8 cellular contexts compared by ENCODE assay signal in the genomic region with DNA sequence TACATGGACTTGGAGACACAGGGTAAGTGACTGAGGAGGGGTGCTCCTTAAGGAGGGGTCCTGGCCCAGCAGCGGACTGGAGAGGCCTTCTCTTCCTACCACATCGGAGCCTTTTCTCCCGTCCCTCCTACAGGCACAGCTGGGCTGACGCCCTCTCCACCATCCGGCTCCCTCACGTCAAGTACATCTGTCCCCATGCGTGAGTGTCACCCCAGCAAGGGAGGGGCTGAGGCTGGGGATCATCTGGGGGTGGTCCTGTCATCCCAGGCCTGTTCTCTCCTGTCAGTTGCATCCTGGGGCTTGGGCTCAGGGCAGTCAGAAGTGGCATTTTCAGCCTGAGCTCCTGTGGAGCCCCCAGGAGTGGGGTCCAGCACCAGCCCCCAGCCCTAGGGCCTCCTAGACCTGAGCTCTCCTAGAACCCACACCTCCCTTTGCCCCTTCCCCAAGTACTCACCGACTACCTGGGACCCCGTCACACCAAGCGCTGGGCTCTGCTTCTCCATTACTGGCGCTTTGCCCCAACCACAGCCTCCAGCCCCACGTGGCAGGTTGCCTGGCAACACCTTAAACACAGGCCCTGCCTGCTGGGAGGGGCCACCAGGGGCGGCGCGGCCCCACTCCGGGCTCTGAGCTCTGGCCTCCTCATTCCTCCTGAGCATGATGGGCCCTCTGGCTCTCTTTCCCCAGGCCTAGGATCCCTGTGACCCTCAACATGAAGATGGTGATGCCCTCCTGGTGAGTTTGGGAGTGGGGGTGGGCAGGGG. TPM values are rescaled to one million over a fixed set of nuclear protein-coding genes. Genes with fewer than 3 reads are reported as not detected.
DNase-seq lines count a peak whose midpoint lies in the region; ATAC-seq lines count a peak whose summit lies in the region.

No MANE protein-coding gene starts in this region.

- CTCF ChIA-PET in activated naive CD4-positive, alpha-beta T cell treated with anti-CD3 and anti-CD28 coated beads for 36 hours (lab: Charles Lee), result interaction anchor here (1.0 kb wide), 1 partner anchor 22 kb away, joined by 3 read pairs; no protein-coding TSS in a partner anchor
- CTCF ChIA-PET in activated naive CD4-positive, alpha-beta T cell treated with anti-CD3 and anti-CD28 coated beads, Interleukin-2, amount 10 ng/mL, durations not matched to agents 7 days and 5 days (lab: Charles Lee), result interaction anchor here (1.9 kb wide), 1 partner anchor 21 kb away, joined by 5 read pairs; no protein-coding TSS in a partner anchor

- in situ Hi-C loops in ACHN (cut with HindIII; ENCODE audit: low pct_ligation_motif_present, low pct_unique_long_range_greater_than_20kb, low sequenced_read_pairs), result no loop called here

- H3K9me3 Mint-ChIP-seq in activated naive CD4-positive, alpha-beta T cell treated with anti-CD3 and anti-CD28 coated beads for 36 hours, result no peaks in the 10 kb centered on the region
- H3K9me3 Mint-ChIP-seq in activated naive CD4-positive, alpha-beta T cell treated with anti-CD3 and anti-CD28 coated beads, Interleukin-2, amount 10 ng/mL, durations not matched to agents 7 days and 5 days, result no peaks in the 10 kb centered on the region

- WGBS in right cardiac atrium, result 55% methylated on average over 16 of the region's 16 CpGs

- peaks cover 11% of the 10 kb centered on the region for H3K36me3 Mint-ChIP-seq in activated naive CD4-positive, alpha-beta T cell treated with anti-CD3 and anti-CD28 coated beads for 36 hours (ENCODE audit: low read depth)
- H3K36me3 Mint-ChIP-seq in activated naive CD4-positive, alpha-beta T cell treated with anti-CD3 and anti-CD28 coated beads, Interleukin-2, amount 10 ng/mL, durations not matched to agents 7 days and 5 days, result peaks cover 21% of the 10 kb centered on the region

- H3K27me3 ChIP-seq in right cardiac atrium (ENCODE audit: control insufficient read depth, insufficient read depth) (no peaks in the 10 kb centered on the region), stomach smooth muscle (ENCODE audit: control insufficient read depth in 1 of 2, insufficient read depth in 2 of 2, low read length in 2 of 2) (no peaks in the 10 kb centered on the region)

- no peak overlapping the region for H3K4me3 ChIP-seq in right cardiac atrium (ENCODE audit: low read length)
- H3K4me3 ChIP-seq in stomach smooth muscle (ENCODE audit: low read length in 2 of 2), result no peak overlapping the region

- ATAC-seq in right cardiac atrium (no peak), GM19328 (IDR thresholded peaks at IDR 0.05; ENCODE audit: unreplicated experiment) (no peak), GM18511 (IDR thresholded peaks at IDR 0.05; ENCODE audit: unreplicated experiment) (no peak)

- peaks cover 0 to 2% of the 10 kb centered on the region in 2 donors for H3K36me3 ChIP-seq in stomach smooth muscle (ENCODE audit: control insufficient read depth in 2 of 2, insufficient read depth in 2 of 2, low read length in 2 of 2)

- no peak overlapping the region for H3K4me3 Mint-ChIP-seq in activated naive CD4-positive, alpha-beta T cell treated with anti-CD3 and anti-CD28 coated beads for 36 hours
- H3K4me3 Mint-ChIP-seq in activated naive CD4-positive, alpha-beta T cell treated with anti-CD3 and anti-CD28 coated beads, Interleukin-2, amount 10 ng/mL, durations not matched to agents 7 days and 5 days, result no peak overlapping the region

- H3K9ac ChIP-seq in stomach smooth muscle (ENCODE audit: low read length in 2 of 2), result peak overlapping the region; percentile 21 to 44

- no peak for DNase-seq in activated naive CD4-positive, alpha-beta T cell treated with anti-CD3 and anti-CD28 coated beads for 36 hours
- no peak for DNase-seq in activated naive CD4-positive, alpha-beta T cell treated with anti-CD3 and anti-CD28 coated beads, Interleukin-2, amount 10 ng/mL, durations not matched to agents 7 days and 5 days
- DNase-seq in activated T-cell treated with anti-CD3 and anti-CD28 coated beads, Interleukin-2, amount 50 U/mL, for 48 hours, result peak; percentile 50 to 57
- peak; percentile 52 to 74 (median 67) for DNase-seq in right cardiac atrium
- DNase-seq in ACHN, result no peak

- no peak overlapping the region for H3K27ac ChIP-seq in right cardiac atrium (ENCODE audit: low read length)
- H3K27ac ChIP-seq in stomach smooth muscle (ENCODE audit: low read length), result no peak overlapping the region

- H3K27me3 Mint-ChIP-seq in activated naive CD4-positive, alpha-beta T cell treated with anti-CD3 and anti-CD28 coated beads for 36 hours (ENCODE audit: low read depth), result no peaks in the 10 kb centered on the region
- H3K27me3 Mint-ChIP-seq in activated naive CD4-positive, alpha-beta T cell treated with anti-CD3 and anti-CD28 coated beads, Interleukin-2, amount 10 ng/mL, durations not matched to agents 7 days and 5 days, result no peaks in the 10 kb centered on the region

- peak overlapping the region; percentile 36 for H3K27ac Mint-ChIP-seq in activated naive CD4-positive, alpha-beta T cell treated with anti-CD3 and anti-CD28 coated beads for 36 hours
- no peak overlapping the region for H3K27ac Mint-ChIP-seq in activated naive CD4-positive, alpha-beta T cell treated with anti-CD3 and anti-CD28 coated beads, Interleukin-2, amount 10 ng/mL, durations not matched to agents 7 days and 5 days

- no peaks in the 10 kb centered on the region for H3K9me3 ChIP-seq in right cardiac atrium (ENCODE audit: control insufficient read depth, low read length)
- no peaks in the 10 kb centered on the region for H3K9me3 ChIP-seq in stomach smooth muscle (ENCODE audit: control insufficient read depth in 2 of 2, low read length in 2 of 2)

- H3K4me1 Mint-ChIP-seq in activated naive CD4-positive, alpha-beta T cell treated with anti-CD3 and anti-CD28 coated beads for 36 hours (ENCODE audit: low read depth), result peaks cover 25% of the 10 kb centered on the region
- peaks cover 33% of the 10 kb centered on the region for H3K4me1 Mint-ChIP-seq in activated naive CD4-positive, alpha-beta T cell treated with anti-CD3 and anti-CD28 coated beads, Interleukin-2, amount 10 ng/mL, durations not matched to agents 7 days and 5 days

- peaks cover 3% of the 10 kb centered on the region for H3K4me1 ChIP-seq in right cardiac atrium (ENCODE audit: control insufficient read depth, insufficient read depth, low read length)
- peaks cover 37% of the 10 kb centered on the region for H3K4me1 ChIP-seq in stomach smooth muscle (ENCODE audit: control insufficient read depth, insufficient read depth, low read length)

- intact Hi-C loops in activated naive CD4-positive, alpha-beta T cell treated with anti-CD3 and anti-CD28 coated beads for 36 hours (cut with micrococcal nuclease), result no loop called here
- intact Hi-C loops in right cardiac atrium (cut with DNase I), result no loop called here

RNA-seq across cellular contexts. Expression of a gene that starts 2.3 kb away (rescaled TPM):
- total RNA-seq in activated naive CD4-positive, alpha-beta T cell treated with anti-CD3 and anti-CD28 coated beads for 36 hours, result 10 to 100 TPM; 48.1 to 49.7 TPM
- 10 to 100 TPM; 28.5 to 33.3 (median 32.5) TPM for total RNA-seq in right cardiac atrium
- 32.0 TPM for polyA plus RNA-seq in right cardiac atrium

RNA-seq across cellular contexts. Expression of a gene that starts 7.4 kb away (rescaled TPM):
- total RNA-seq in activated naive CD4-positive, alpha-beta T cell treated with anti-CD3 and anti-CD28 coated beads for 36 hours, result 10 to 100 TPM; 19.7 to 23.1 TPM
- total RNA-seq in right cardiac atrium, result 10 to 100 TPM in 1 of 4 donors, 1 to 10 TPM in 3; 6.1 to 11.0 (median 6.7) TPM
- 11.2 TPM for polyA plus RNA-seq in right cardiac atrium

RNA-seq across cellular contexts. Expression of a gene that starts 15.0 kb away (rescaled TPM):
- total RNA-seq in activated naive CD4-positive, alpha-beta T cell treated with anti-CD3 and anti-CD28 coated beads for 36 hours, result 10 to 100 TPM; 73.8 to 75.1 TPM
- 10 to 100 TPM; 35.5 to 40.3 (median 38.8) TPM for total RNA-seq in right cardiac atrium
- 33.1 TPM for polyA plus RNA-seq in right cardiac atrium

RNA-seq across cellular contexts. Expression of a gene that starts 32.0 kb away (rescaled TPM):
- 10 to 100 TPM; 31.5 to 34.5 TPM for total RNA-seq in activated naive CD4-positive, alpha-beta T cell treated with anti-CD3 and anti-CD28 coated beads for 36 hours
- 10 to 100 TPM; 20.1 to 26.2 (median 21.7) TPM for total RNA-seq in right cardiac atrium
- 31.9 TPM for polyA plus RNA-seq in right cardiac atrium

RNA-seq across cellular contexts. Expression of a gene that starts 49.9 kb away (rescaled TPM):
- total RNA-seq in activated naive CD4-positive, alpha-beta T cell treated with anti-CD3 and anti-CD28 coated beads for 36 hours, result 10 to 100 TPM; 21.8 to 22.6 TPM
- 10 to 100 TPM; 23.9 to 31.1 (median 25.9) TPM for total RNA-seq in right cardiac atrium
- 11.6 TPM for polyA plus RNA-seq in right cardiac atrium

Comparison
In these comparisons a context has a peak if more than half of its experiments do, and no peak if none do; other contexts are left out.
1. DNase-seq: peak in activated T-cell treated with anti-CD3 and anti-CD28 coated beads, Interleukin-2, amount 50 U/mL, for 48 hours (2 of 2) and right cardiac atrium (3 of 3); none in activated naive CD4-positive, alpha-beta T cell treated with anti-CD3 and anti-CD28 coated beads for 36 hours (single experiment), activated naive CD4-positive, alpha-beta T cell treated with anti-CD3 and anti-CD28 coated beads, Interleukin-2, amount 10 ng/mL, durations not matched to agents 7 days and 5 days (single experiment) and ACHN (single experiment).